In the genomic region with DNA sequence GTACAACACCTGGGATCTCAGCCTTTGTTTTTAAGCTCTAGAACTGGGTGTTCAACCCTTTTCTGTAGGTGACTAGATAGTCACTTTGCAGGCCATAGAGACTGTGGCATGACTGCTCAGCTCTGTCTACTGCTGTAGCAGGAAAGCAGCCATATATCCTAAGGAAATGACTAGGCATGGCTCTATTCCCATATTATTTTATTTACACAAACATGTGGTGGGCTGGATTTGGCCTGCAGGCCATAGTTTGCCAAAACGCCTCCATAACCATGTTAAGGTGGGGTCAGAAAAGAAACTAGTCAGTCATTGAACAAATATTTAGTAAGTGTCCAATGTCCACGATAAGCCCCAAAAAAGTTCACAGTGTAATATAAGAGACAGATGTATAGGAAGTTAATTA, we compare ENCODE assay signal across 25 cellular contexts.
DNase-seq lines count a peak whose midpoint lies in the region; ATAC-seq, FAIRE-seq and TF ChIP-seq lines count a peak whose summit lies in the region.
"Had no signal": no experiment of that assay in that cellular context is flagged by ENCODE, and none has a peak within 500 bp of the region (broad histone marks: within the 10 kb centered on the region; RNA-seq: fewer than 3 reads in every experiment).

No MANE protein-coding gene starts in this region.

- no peaks in the 10 kb centered on the region for H3K9me3 Mint-ChIP-seq in activated CD8-positive, alpha-beta T cell treated with anti-CD3 and anti-CD28 coated beads for 36 hours
- H3K9me3 Mint-ChIP-seq: CD8-positive, alpha-beta T cell had no signal

- CTCF ChIA-PET in endothelial cell of umbilical vein (lab: Charles Lee): interaction anchor here (1.0 to 1.5 kb wide), 6 partner anchors 10 to 288 kb away, joined by 3 to 8 read pairs (median 3); no protein-coding TSS in a partner anchor
- CTCF ChIA-PET in activated CD8-positive, alpha-beta T cell treated with anti-CD3 and anti-CD28 coated beads for 36 hours (lab: Charles Lee): interaction anchor here (1.7 kb wide), 1 partner anchor 13 kb away, joined by 8 read pairs; no protein-coding TSS in a partner anchor

- no peaks in the 10 kb centered on the region for H3K9me1 ChIP-seq in endothelial cell of umbilical vein (replicated peaks; ENCODE audit: control insufficient read depth, extremely low read depth, insufficient read depth, low read length)

- no peaks in the 10 kb centered on the region for H4K20me1 ChIP-seq in endothelial cell of umbilical vein (replicated peaks; ENCODE audit: control insufficient read depth, extremely low read depth, insufficient read depth, low read length)
- H4K20me1 ChIP-seq: BLaER1 had no signal

- TF ChIP-seq POLR2A in endothelial cell of umbilical vein (IDR thresholded peaks at IDR 0.05; ENCODE audit: low read depth, low read length): peak; percentile 46

- intact Hi-C loops in endothelial cell of umbilical vein (cut with micrococcal nuclease): loop anchor here (1.0 kb wide), 1 partner anchor 17 kb away; no protein-coding TSS in a partner anchor
- intact Hi-C loops in activated CD8-positive, alpha-beta T cell treated with anti-CD3 and anti-CD28 coated beads for 36 hours (cut with micrococcal nuclease): no loop called here

- H3K79me2 ChIP-seq in endothelial cell of umbilical vein (ENCODE audit: control insufficient read depth, insufficient read depth, low read length): no peaks in the 10 kb centered on the region

- POLR2A ChIA-PET in endothelial cell of umbilical vein (lab: Charles Lee): no interaction called here
- POLR2A ChIA-PET in activated CD8-positive, alpha-beta T cell treated with anti-CD3 and anti-CD28 coated beads for 36 hours (lab: Charles Lee): no interaction called here

- H3K9ac ChIP-seq in endothelial cell of umbilical vein (replicated peaks; ENCODE audit: extremely low read depth, insufficient read depth, low read length): peak overlapping the region; percentile 12
- H3K9ac ChIP-seq: BLaER1 had no signal

- peak; percentile 22 for DNase-seq in Daoy (ENCODE audit: low read depth)
- DNase-seq in NCI-H69 (lab: John Stamatoyannopoulos, UW): peak; percentile 12
- peak; percentile 41 for DNase-seq in bronchial epithelial cell (ENCODE audit: low read depth)
- peak; percentile 74 for DNase-seq in endothelial cell of umbilical vein (ENCODE audit: low read depth, low spot score)
- DNase-seq in NCI-H1105 (lab: John Stamatoyannopoulos, UW): no peak
- no peak for DNase-seq in activated CD8-positive, alpha-beta T cell treated with anti-CD3 and anti-CD28 coated beads for 36 hours
- DNase-seq: Caco-2; CD4-positive, CD25-positive, alpha-beta regulatory T cell; CD8-positive, alpha-beta T cell; DMS153; DND-41; EL; GDM1; GOT3; HFFc6 had no signal

- H3K36me3 ChIP-seq in bronchial epithelial cell (ENCODE audit: control insufficient read depth, insufficient read depth, low read length): no peaks in the 10 kb centered on the region
- no peaks in the 10 kb centered on the region for H3K36me3 ChIP-seq in endothelial cell of umbilical vein (ENCODE audit: control insufficient read depth in 2 of 2, extremely low read depth in 1 of 2, insufficient read depth in 2 of 2, low read length in 2 of 2)
- H3K36me3 ChIP-seq: BLaER1, HAP-1 had no signal

- no peaks in the 10 kb centered on the region for H3K9me3 ChIP-seq in endothelial cell of umbilical vein (replicated peaks; ENCODE audit: control insufficient read depth, insufficient read depth, low read length)
- H3K9me3 ChIP-seq: BLaER1, Caco-2, HAP-1 had no signal

- no peak overlapping the region for H3K4me3 Mint-ChIP-seq in activated CD8-positive, alpha-beta T cell treated with anti-CD3 and anti-CD28 coated beads for 36 hours
- H3K4me3 Mint-ChIP-seq: B cell; CD4-positive, CD25-positive, alpha-beta regulatory T cell; CD8-positive, alpha-beta T cell; HFFc6 had no signal

- TF ChIP-seq CTCF in bronchial epithelial cell (IDR thresholded peaks at IDR 0.05; ENCODE audit: insufficient read depth, low read length, severe bottlenecking): no peak
- no peak for TF ChIP-seq CTCF in endothelial cell of umbilical vein (IDR thresholded peaks at IDR 0.05; ENCODE audit: extremely low read depth in 1 of 2, insufficient read depth in 1 of 2, low read depth in 1 of 2, low read length in 2 of 2)
- no peak for TF ChIP-seq CTCF in activated CD8-positive, alpha-beta T cell treated with anti-CD3 and anti-CD28 coated beads for 36 hours (IDR thresholded peaks at IDR 0.05)

- no peak overlapping the region for H3K4me3 ChIP-seq in bronchial epithelial cell (ENCODE audit: low read depth, low read length)
- no peak overlapping the region for H3K4me3 ChIP-seq in endothelial cell of umbilical vein (replicated peaks in 1 of 3; ENCODE audit: insufficient read depth in 1 of 3, low read depth in 1 of 3, low read length in 3 of 3)
- H3K4me3 ChIP-seq: BLaER1, GM12878, HAP-1 had no signal

- H3K27me3 ChIP-seq in bronchial epithelial cell (ENCODE audit: control insufficient read depth, insufficient read depth, low read length): no peaks in the 10 kb centered on the region
- no peaks in the 10 kb centered on the region for H3K27me3 ChIP-seq in endothelial cell of umbilical vein (ENCODE audit: control insufficient read depth in 2 of 2, insufficient read depth in 2 of 2, low read length in 2 of 2)
- H3K27me3 ChIP-seq: BLaER1 had no signal

- no peaks in the 10 kb centered on the region for H3K36me3 Mint-ChIP-seq in activated CD8-positive, alpha-beta T cell treated with anti-CD3 and anti-CD28 coated beads for 36 hours (ENCODE audit: low read depth)
- H3K36me3 Mint-ChIP-seq: CD4-positive, CD25-positive, alpha-beta regulatory T cell; CD8-positive, alpha-beta T cell had no signal

- ATAC-seq in GM19455 (IDR thresholded peaks at IDR 0.05; ENCODE audit: unreplicated experiment) (no peak), HG03135 (IDR thresholded peaks at IDR 0.05; ENCODE audit: unreplicated experiment) (no peak)
- no peak for ATAC-seq in activated CD8-positive, alpha-beta T cell treated with anti-CD3 and anti-CD28 coated beads for 36 hours
- ATAC-seq: CD8-positive, alpha-beta T cell; GM12878 had no signal

- H2AFZ ChIP-seq in endothelial cell of umbilical vein (ENCODE audit: low read depth, low read length): peak overlapping the region; percentile 57

- peak overlapping the region; percentile 76 for H3K27ac ChIP-seq in endothelial cell of umbilical vein (ENCODE audit: insufficient read depth, low read depth, low read length)
- H3K27ac ChIP-seq: 22Rv1, BLaER1, C4-2B had no signal

- peak overlapping the region; percentile 52 for H3K4me2 ChIP-seq in endothelial cell of umbilical vein (ENCODE audit: insufficient read depth, low read length)
- H3K4me2 ChIP-seq: BLaER1 had no signal

- H3K27ac Mint-ChIP-seq in activated CD8-positive, alpha-beta T cell treated with anti-CD3 and anti-CD28 coated beads for 36 hours: no peak overlapping the region
- H3K27ac Mint-ChIP-seq: B cell; CD4-positive, CD25-positive, alpha-beta regulatory T cell; CD8-positive, alpha-beta T cell; HFFc6 had no signal

- BruUV-seq in endothelial cell of umbilical vein (replicated peaks; lab: Mats Ljungman, UMichigan): no TSS peak

- FAIRE-seq in bronchial epithelial cell (lab: Jason Lieb, UNC) (no peak), endothelial cell of umbilical vein (lab: Jason Lieb, UNC) (peak; percentile 84)
- FAIRE-seq: A204.1, GM12878, H54 had no signal

- H3K4me1 ChIP-seq in endothelial cell of umbilical vein (ENCODE audit: control insufficient read depth, extremely low read depth, insufficient read depth, low read length): peaks cover 29% of the 10 kb centered on the region
- H3K4me1 ChIP-seq: BLaER1, Caco-2, HAP-1 had no signal

- dilution Hi-C loops in endothelial cell of umbilical vein (cut with MboI; ENCODE audit: extremely low pct_ligation_motif_present, low sequenced_read_pairs): no loop called here

- H3K27me3 Mint-ChIP-seq in activated CD8-positive, alpha-beta T cell treated with anti-CD3 and anti-CD28 coated beads for 36 hours: peaks cover 2% of the 10 kb centered on the region
- H3K27me3 Mint-ChIP-seq: B cell; CD4-positive, CD25-positive, alpha-beta regulatory T cell had no signal

- H3K4me1 Mint-ChIP-seq in activated CD8-positive, alpha-beta T cell treated with anti-CD3 and anti-CD28 coated beads for 36 hours (ENCODE audit: low read depth): no peaks in the 10 kb centered on the region
- H3K4me1 Mint-ChIP-seq: B cell; CD4-positive, CD25-positive, alpha-beta regulatory T cell had no signal

TF ChIP-seq in endothelial cell of umbilical vein, 7 proteins besides CTCF, POLR2A, EP300 and RAD21:
- peak; percentile 81 for TF ChIP-seq FOS (IDR thresholded peaks at IDR 0.05; ENCODE audit: borderline replicate concordance, insufficient read depth, low read length)
- peak; percentile 45 for TF ChIP-seq JUN (IDR thresholded peaks at IDR 0.05; ENCODE audit: borderline replicate concordance, insufficient read depth, insufficient read length, low read depth)
- TF ChIP-seq POLR2AphosphoS5 (IDR thresholded peaks at IDR 0.05; ENCODE audit: insufficient read depth, low read depth, low read length): peak; percentile 76
- TF ChIP-seq GATA2 (IDR thresholded peaks at IDR 0.05; ENCODE audit: insufficient read depth, insufficient read length, low read depth, low read length): peak; percentile 51
- TF ChIP-seq EZH2 (IDR thresholded peaks at IDR 0.05; ENCODE audit: borderline replicate concordance, low read depth, low read length, severe bottlenecking): no peak

Comparison
In these comparisons a context has a peak if more than half of its experiments do, and no peak if none do; other contexts are left out.
1. DNase-seq: peak in Daoy (single experiment), NCI-H69 (single experiment), bronchial epithelial cell (single experiment) and endothelial cell of umbilical vein (single experiment); none in NCI-H1105 (single experiment) and activated CD8-positive, alpha-beta T cell treated with anti-CD3 and anti-CD28 coated beads for 36 hours (single experiment).